18 cellular contexts compared by ENCODE assay signal in the genomic region with DNA sequence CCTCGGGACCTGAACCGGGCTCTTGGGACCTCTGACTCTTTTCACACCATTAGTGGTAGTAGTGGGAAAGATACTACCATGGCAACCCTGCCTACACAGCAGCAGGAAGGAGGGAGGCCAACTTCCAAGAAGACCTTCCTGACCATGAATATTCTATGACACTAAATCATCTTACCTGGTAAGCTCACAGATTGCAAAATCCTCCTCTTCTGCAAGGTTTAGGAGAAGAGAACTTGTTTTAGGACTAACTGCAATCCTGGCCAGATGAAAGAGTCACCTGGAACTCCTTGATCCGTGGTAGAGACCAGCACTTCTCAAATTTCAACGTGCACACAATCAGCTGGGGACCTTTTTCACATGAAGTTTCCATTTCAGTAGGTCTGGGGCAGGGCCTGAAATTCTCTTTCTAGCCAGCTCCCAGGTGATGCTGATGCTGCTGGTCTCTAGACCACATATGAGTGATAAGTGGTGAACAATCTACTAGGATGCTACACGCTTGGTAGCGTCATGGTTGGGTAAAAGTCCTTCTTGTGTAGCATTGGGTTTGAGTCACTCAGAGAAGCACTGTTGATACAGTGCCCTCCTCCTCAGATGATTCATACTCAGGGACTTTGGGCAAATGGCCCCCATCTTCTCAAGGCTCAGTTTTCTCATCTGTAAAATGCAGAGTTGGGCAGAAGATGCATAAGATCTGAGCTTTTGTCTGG. TPM values are rescaled to one million over a fixed set of nuclear protein-coding genes. Genes with fewer than 3 reads are reported as not detected.
A peak's percentile ranks its signal among the peaks of the same experiment; 100 is the strongest.
DNase-seq lines count a peak whose midpoint lies in the region; ATAC-seq and TF ChIP-seq lines count a peak whose summit lies in the region.
"Had no signal": no experiment of that assay in that cellular context is flagged by ENCODE, and none has a peak within 500 bp of the region (broad histone marks: within the 10 kb centered on the region; RNA-seq: fewer than 3 reads in every experiment).

No MANE protein-coding gene starts in this region.

- intact Hi-C loops in cardiac septum (cut with DNase I): no loop called here

- H3K36me3 Mint-ChIP-seq in activated naive CD4-positive, alpha-beta T cell treated with anti-CD3 and anti-CD28 coated beads, Interleukin-2, amount 50 U/mL, for 72 hours: no peaks in the 10 kb centered on the region

- no peak for TF ChIP-seq CTCF in epithelial cell of proximal tubule (conservative IDR thresholded peaks at IDR 0.05; ENCODE audit: low read depth, low read length)

- no peak overlapping the region for H3K27ac Mint-ChIP-seq in activated naive CD4-positive, alpha-beta T cell treated with anti-CD3 and anti-CD28 coated beads, Interleukin-2, amount 50 U/mL, for 72 hours

- peaks cover 0 to under 1% of the 10 kb centered on the region in 2 donors for H3K9me3 Mint-ChIP-seq in activated naive CD4-positive, alpha-beta T cell treated with anti-CD3 and anti-CD28 coated beads, Interleukin-2, amount 50 U/mL, for 72 hours

- no peak overlapping the region for H3K4me3 ChIP-seq in epithelial cell of proximal tubule (ENCODE audit: low read depth, low read length)
- H3K4me3 ChIP-seq: GM23248, MG63, SJSA1 had no signal

- peak; percentile 40 to 47 for ATAC-seq in activated naive CD4-positive, alpha-beta T cell treated with anti-CD3 and anti-CD28 coated beads, Interleukin-2, amount 50 U/mL, for 72 hours
- no peak for ATAC-seq in GM19455 (IDR thresholded peaks at IDR 0.05; ENCODE audit: unreplicated experiment)

- DNase-seq in activated naive CD4-positive, alpha-beta T cell treated with anti-CD3 and anti-CD28 coated beads, Interleukin-2, amount 50 U/mL, for 72 hours (ENCODE audit: low spot score in 2 of 2): no peak
- no peak for DNase-seq in activated naive CD4-positive, alpha-beta T cell (lab: John Stamatoyannopoulos, UW)
- DNase-seq in RKO (ENCODE audit: low spot score) (peak; percentile 28), epithelial cell of proximal tubule (ENCODE audit: low read depth) (peak; percentile 40), cardiac septum (ENCODE audit: low spot score) (no peak), NCI-H345 (lab: John Stamatoyannopoulos, UW) (no peak), NCI-H2196 treated with DMSO at 0.1 percent for 48 hours (lab: John Stamatoyannopoulos, UW; ENCODE audit: unreplicated experiment) (no peak)
- DNase-seq: EL, GM23248, KG1, MG63, NCI-H1105 treated with DMSO at 0.1 percent for 48 hours, NCI-H187 treated with DMSO at 0.1 percent for 48 hours, NCI-H2171, NCI-H524, SW 1271 had no signal

RNA-seq across cellular contexts. Expression of a gene that starts 35.6 kb away (rescaled TPM):
- 1 to 10 TPM; 2.3 to 8.4 TPM for total RNA-seq in activated naive CD4-positive, alpha-beta T cell treated with anti-CD3 and anti-CD28 coated beads, Interleukin-2, amount 50 U/mL, for 72 hours
- total RNA-seq in epithelial cell of proximal tubule (3.2 and 3.3 TPM in 2 replicates), cardiac septum (3.8 TPM)

Comparison
In these comparisons a context has a peak if more than half of its experiments do, and no peak if none do; other contexts are left out.
1. DNase-seq: peak in RKO (single experiment) and epithelial cell of proximal tubule (single experiment); none in activated naive CD4-positive, alpha-beta T cell treated with anti-CD3 and anti-CD28 coated beads, Interleukin-2, amount 50 U/mL, for 72 hours (0 of 2), activated naive CD4-positive, alpha-beta T cell (0 of 4), cardiac septum (single experiment), NCI-H345 (single experiment) and NCI-H2196 treated with DMSO at 0.1 percent for 48 hours (single experiment).